9 cellular contexts compared by ENCODE assay signal in the genomic region with DNA sequence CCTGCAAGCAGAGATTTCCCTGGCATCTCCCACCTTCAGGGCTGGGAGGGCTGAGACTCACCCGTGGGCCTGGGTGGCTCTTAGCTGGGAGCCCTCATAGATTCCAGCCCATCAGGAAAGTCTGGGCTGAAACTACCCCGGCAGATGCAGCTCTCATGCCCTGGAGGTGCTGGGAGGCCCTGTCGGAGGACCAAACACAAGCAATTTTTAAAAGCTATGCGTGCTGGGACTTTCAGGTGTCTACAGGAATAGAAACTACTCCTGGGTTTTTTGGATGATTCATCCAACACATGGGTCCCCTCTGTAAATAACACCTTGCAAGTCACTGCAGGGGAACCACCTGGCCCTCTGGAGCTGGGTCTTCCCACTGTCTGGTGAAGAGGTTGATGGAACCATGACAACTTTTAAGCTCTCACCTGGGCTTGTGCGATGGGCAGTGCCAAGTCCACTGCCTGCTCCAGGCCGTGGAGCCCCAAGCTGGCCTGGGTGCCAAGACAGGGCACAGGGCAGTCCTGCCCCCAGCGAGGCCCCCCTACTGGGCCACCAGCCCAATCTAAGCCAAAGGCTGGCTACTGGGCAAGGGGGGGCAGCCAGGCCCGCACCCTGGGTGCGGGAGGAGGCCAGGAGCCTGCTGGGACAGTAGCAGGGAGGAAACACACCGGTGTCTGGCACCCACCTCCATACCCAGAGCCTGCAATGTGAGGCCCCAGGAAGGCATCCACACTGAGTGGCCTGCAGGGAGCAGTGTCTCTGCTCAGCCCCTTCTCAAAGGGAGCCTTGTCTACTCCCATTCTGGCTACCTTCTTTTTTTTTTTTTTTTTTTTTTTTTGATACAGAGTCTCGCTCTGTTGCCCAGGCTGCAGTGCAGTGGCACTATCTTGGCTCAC. TPM values are rescaled to one million over a fixed set of nuclear protein-coding genes. Genes with fewer than 3 reads are reported as not detected.
DNase-seq lines count a peak whose midpoint lies in the region; ATAC-seq, FAIRE-seq and TF ChIP-seq lines count a peak whose summit lies in the region.
"Had no signal": no experiment of that assay in that cellular context is flagged by ENCODE, and none has a peak within 500 bp of the region (broad histone marks: within the 10 kb centered on the region; RNA-seq: fewer than 3 reads in every experiment).

No MANE protein-coding gene starts in this region.

- no peaks in the 10 kb centered on the region for H3K23me2 ChIP-seq in H1 (ENCODE audit: low read depth, low read length)

- H3K56ac ChIP-seq in H1 (replicated peaks; ENCODE audit: insufficient read length, low read depth, low read length): no peak overlapping the region

- H2BK12ac ChIP-seq in H1 (ENCODE audit: low read depth, low read length): no peak overlapping the region

- H2BK20ac ChIP-seq in H1 (ENCODE audit: low read length): no peak overlapping the region

- TF ChIP-seq CTCF in KMS-11 (conservative IDR thresholded peaks at IDR 0.05; ENCODE audit: low read depth, low read length) (peak; percentile 39), H1 (IDR thresholded peaks at IDR 0.05; ENCODE audit: control extremely low read depth in 1 of 3, insufficient read depth in 1 of 3, low read depth in 1 of 3, low read length in 3 of 3) (peak; percentile 18 to 44 (median 28); a peak in 3 of 4 replicates)

- H4K8ac ChIP-seq in H1 (ENCODE audit: extremely low read depth, insufficient read depth, low read length): peak overlapping the region; percentile 14; the same call in 1 of the 2 replicates

- no peak for TF ChIP-seq EP300 in H1 (IDR thresholded peaks at IDR 0.05; ENCODE audit: borderline replicate concordance in 1 of 2, low read depth in 2 of 2, low read length in 2 of 2)

- CTCF ChIA-PET in H1 (lab: Charles Lee; ENCODE audit: partially characterized antibody): interaction anchor here (0.7 to 15.3 kb wide), 17 partner anchors 12 to 481 kb away, joined by 3 to 332 read pairs (median 5); no protein-coding TSS in a partner anchor

- WGBS in H1 (ENCODE audit: extremely low coverage in 1 of 2, insufficient coverage in 1 of 2, insufficient read length in 1 of 2, insufficient replicate concordance in 2 of 2, low coverage in 1 of 2, low lambda C conversion rate in 2 of 2, missing lambda C conversion rate in 1 of 2), 2 experiments: 91% methylated on average over 11 of the region's 11 CpGs; no CpG with 5 or more reads in 1 of the 2 experiments

- no peaks in the 10 kb centered on the region for H4K20me1 ChIP-seq in KMS-11 (ENCODE audit: insufficient read depth)
- H4K20me1 ChIP-seq in H1 (replicated peaks in 1 of 2; ENCODE audit: control insufficient read depth in 1 of 2, insufficient read depth in 2 of 2, low read length in 2 of 2): no peaks in the 10 kb centered on the region

- H2AK5ac ChIP-seq in H1 (ENCODE audit: low read depth, low read length): no peak overlapping the region

- no peak overlapping the region for H3K23ac ChIP-seq in H1 (ENCODE audit: insufficient read length)

- no peak overlapping the region for H3K18ac ChIP-seq in H1 (ENCODE audit: extremely low read depth, low read length)

- H3K9ac ChIP-seq in KMS-11: peak overlapping the region; percentile 72; the same call in 1 of the 2 replicates
- H3K9ac ChIP-seq in H1 (replicated peaks in 1 of 4; ENCODE audit: extremely low read depth in 1 of 4, low read depth in 3 of 4, low read length in 3 of 4): no peak overlapping the region

- TF ChIP-seq RAD21 in H1 (IDR thresholded peaks at IDR 0.05 in 1 of 2, conservative IDR thresholded peaks at IDR 0.05 in 1 of 2; ENCODE audit: low read depth in 2 of 2, low read length in 2 of 2): no peak; a peak in 1 of 4 replicates

- no peaks in the 10 kb centered on the region for H3K79me1 ChIP-seq in H1 (ENCODE audit: low read depth, low read length)

- no peaks in the 10 kb centered on the region for H3K9me3 ChIP-seq in H1 (ENCODE audit: insufficient read depth in 2 of 2, low read depth in 1 of 2, low read length in 1 of 2)

- no peak for FAIRE-seq in H1 (lab: Jason Lieb, UNC)

- no peak overlapping the region for H3K4ac ChIP-seq in H1 (replicated peaks; ENCODE audit: insufficient read length, low read depth, low read length)

- peak overlapping the region; percentile 53 for H3K4me2 ChIP-seq in KMS-11
- H3K4me2 ChIP-seq in H1 (ENCODE audit: insufficient read depth in 1 of 2, low read depth in 2 of 2, low read length in 2 of 2): no peak overlapping the region

- H3K27me3 ChIP-seq in KMS-11 (ENCODE audit: insufficient read depth, low read depth) (no peaks in the 10 kb centered on the region), H1 (replicated peaks in 1 of 4; ENCODE audit: control insufficient read depth in 3 of 4, extremely low read depth in 1 of 4, insufficient read depth in 3 of 4, low read length in 3 of 4) (no peaks in the 10 kb centered on the region)

- no peak overlapping the region for H4K91ac ChIP-seq in H1 (replicated peaks; ENCODE audit: insufficient read length, low read length)

- peak overlapping the region; percentile 50 for H2AFZ ChIP-seq in KMS-11 (ENCODE audit: low read depth)
- no peak overlapping the region for H2AFZ ChIP-seq in H1 (ENCODE audit: low read length)

- TF ChIP-seq POLR2A in H1 (IDR thresholded peaks at IDR 0.05; ENCODE audit: control extremely low read depth in 1 of 2, low read depth in 2 of 2, low read length in 2 of 2): no peak

- peaks cover 80% of the 10 kb centered on the region for H3K4me1 ChIP-seq in KMS-11 (ENCODE audit: low read depth, poor library complexity, severe bottlenecking)
- H3K4me1 ChIP-seq in H1 (replicated peaks in 1 of 4; ENCODE audit: control insufficient read depth in 3 of 4, insufficient read depth in 4 of 4, low read length in 3 of 4): peaks cover 0 to 3% (median 2%) of the 10 kb centered on the region in 4 experiments; a peak in 2 of 7 replicates

- no peak overlapping the region for H4K5ac ChIP-seq in H1 (ENCODE audit: insufficient read length, low read depth, low read length)

- peak overlapping the region; percentile 99 for H3K27ac ChIP-seq in KMS-11
- H3K27ac ChIP-seq in H1 (ENCODE audit: low read depth, low read length): no peak overlapping the region

- no peak overlapping the region for H3K14ac ChIP-seq in H1 (ENCODE audit: insufficient read length)

- no peaks in the 10 kb centered on the region for H3K79me2 ChIP-seq in KMS-11 (ENCODE audit: insufficient read depth, low read depth)
- H3K79me2 ChIP-seq in H1 (ENCODE audit: control insufficient read depth in 1 of 2, insufficient read depth in 2 of 2, low read length in 2 of 2): no peaks in the 10 kb centered on the region

- DNase-seq in ELR (ENCODE audit: low read depth) (peak; percentile 30), H1 (ENCODE audit: low read depth in 1 of 2, low spot score in 2 of 2) (no peak), amniotic stem cell (lab: John Stamatoyannopoulos, UW) (no peak), NCI-H187 (lab: John Stamatoyannopoulos, UW) (no peak), AG20443 (ENCODE audit: low spot score) (no peak), NCI-H1417 (lab: John Stamatoyannopoulos, UW) (no peak)

- H2BK15ac ChIP-seq in H1 (ENCODE audit: low read length): no peak overlapping the region

- H3K4me3 ChIP-seq in KMS-11 (IDR thresholded peaks at IDR 0.05; ENCODE audit: insufficient read depth, low read depth, low read length): no peak overlapping the region
- H3K4me3 ChIP-seq in H1 (ENCODE audit: extremely low read depth in 1 of 4, insufficient read depth in 2 of 4, low read depth in 3 of 4, low read length in 4 of 4): no peak overlapping the region

- no peaks in the 10 kb centered on the region for H3K36me3 ChIP-seq in KMS-11 (ENCODE audit: insufficient read depth)
- no peaks in the 10 kb centered on the region for H3K36me3 ChIP-seq in H1 (ENCODE audit: control insufficient read depth in 2 of 4, insufficient read depth in 4 of 4, low read length in 3 of 4)

- POLR2A ChIA-PET in H1 (lab: Charles Lee; ENCODE audit: partially characterized antibody): interaction anchor here (1.1 to 1.5 kb wide), 4 partner anchors 15 to 81 kb away, joined by 3 to 4 read pairs (median 3); no protein-coding TSS in a partner anchor

- H2BK5ac ChIP-seq in H1 (ENCODE audit: low read depth, low read length): no peak overlapping the region

- peak; percentile 38 for ATAC-seq in GM21381 (IDR thresholded peaks at IDR 0.05; ENCODE audit: unreplicated experiment)

- no peak overlapping the region for H2BK120ac ChIP-seq in H1 (replicated peaks; ENCODE audit: low read depth, low read length)

TF ChIP-seq in H1, 55 proteins besides CTCF, POLR2A, EP300 and RAD21 (continues in another document):
- TF ChIP-seq JUND (IDR thresholded peaks at IDR 0.05; ENCODE audit: low read length) (no peak), CHD2 (IDR thresholded peaks at IDR 0.05; ENCODE audit: low read length) (no peak), EZH2 (IDR thresholded peaks at IDR 0.05; ENCODE audit: low read depth, low read length, severe bottlenecking) (no peak), YY1 (IDR thresholded peaks at IDR 0.05; ENCODE audit: low read depth, low read length) (no peak), RFX5 (IDR thresholded peaks at IDR 0.05; ENCODE audit: borderline replicate concordance, low read depth, low read length) (no peak), BCL11A (IDR thresholded peaks at IDR 0.05; ENCODE audit: low read depth in 2 of 2, low read length in 2 of 2) (no peak), SUZ12 (IDR thresholded peaks at IDR 0.05; ENCODE audit: low read length) (no peak), JUN (IDR thresholded peaks at IDR 0.05; ENCODE audit: low read depth, low read length) (no peak), SP2 (IDR thresholded peaks at IDR 0.05; ENCODE audit: low read length) (no peak), TCF12 (IDR thresholded peaks at IDR 0.05; ENCODE audit: low read depth, low read length) (no peak)
- TF ChIP-seq, protein P1, sequence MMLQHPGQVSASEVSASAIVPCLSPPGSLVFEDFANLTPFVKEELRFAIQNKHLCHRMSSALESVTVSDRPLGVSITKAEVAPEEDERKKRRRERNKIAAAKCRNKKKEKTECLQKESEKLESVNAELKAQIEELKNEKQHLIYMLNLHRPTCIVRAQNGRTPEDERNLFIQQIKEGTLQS (IDR thresholded peaks at IDR 0.05; ENCODE audit: insufficient read depth, low read depth, low read length): no peak
- TF ChIP-seq, protein P2, sequence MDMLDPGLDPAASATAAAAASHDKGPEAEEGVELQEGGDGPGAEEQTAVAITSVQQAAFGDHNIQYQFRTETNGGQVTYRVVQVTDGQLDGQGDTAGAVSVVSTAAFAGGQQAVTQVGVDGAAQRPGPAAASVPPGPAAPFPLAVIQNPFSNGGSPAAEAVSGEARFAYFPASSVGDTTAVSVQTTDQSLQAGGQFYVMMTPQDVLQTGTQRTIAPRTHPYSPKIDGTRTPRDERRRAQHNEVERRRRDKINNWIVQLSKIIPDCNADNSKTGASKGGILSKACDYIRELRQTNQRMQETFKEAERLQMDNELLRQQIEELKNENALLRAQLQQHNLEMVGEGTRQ (IDR thresholded peaks at IDR 0.05; ENCODE audit: low read length): no peak

RNA-seq across cellular contexts. Expression of a gene that starts 1.1 kb away (rescaled TPM):
- total RNA-seq in H1 (2021; fragmentation: NEBNext Ultra II Directional; extraction: Animal tissue kit (Norgen Biotek cat#: 25700)): not detected in 2 replicates
- polyA plus RNA-seq in H1 (2011; rRNA removed): not detected in 2 replicates
- polyA plus RNA-seq in H1 (2011; cell fraction: cytosol; rRNA removed): not detected
- not detected for polyA plus RNA-seq in H1 (2011; cell fraction: nucleus; rRNA removed)
- polyA plus RNA-seq in H1 (2012, experiment 1 of 2): not detected in 4 replicates
- polyA plus RNA-seq in H1 (2012, experiment 2 of 2): not detected
- polyA plus RNA-seq in H1 (2013, experiment 1 of 2): not detected
- not detected for polyA plus RNA-seq in H1 (2013, experiment 2 of 2)
- polyA minus RNA-seq in H1 (2011; rRNA and poly(A)+ RNA removed): not detected in 2 replicates
- not detected for polyA minus RNA-seq in H1 (2011; cell fraction: cytosol; rRNA and poly(A)+ RNA removed)
- polyA minus RNA-seq in H1 (2011; cell fraction: nucleus; rRNA and poly(A)+ RNA removed): not detected
- total RNA-seq: temporal lobe had no signal
